Comparison of ENCODE assay signal across 17 cellular contexts in genomic region chr9:100577776-100578448, GRCh38. TPM values are rescaled to one million over a fixed set of nuclear protein-coding genes. Genes with fewer than 3 reads are reported as not detected.
A peak's percentile ranks its signal among the peaks of the same experiment; 100 is the strongest.
DNase-seq lines count a peak whose midpoint lies in the region; ATAC-seq and TF ChIP-seq lines count a peak whose summit lies in the region.
"Had no signal": no experiment of that assay in that cellular context is flagged by ENCODE, and none has a peak within 500 bp of the region (broad histone marks: within the 10 kb centered on the region; RNA-seq: fewer than 3 reads in every experiment).

TSS of gene CAVIN4 (plus strand) at chr9:100578079. CDS start at chr9:100578144, 65 bp downstream.

- TF ChIP-seq CTCF in astrocyte of the spinal cord (IDR thresholded peaks at IDR 0.05; ENCODE audit: low read depth, low read length) (no peak), foreskin fibroblast (IDR thresholded peaks at IDR 0.05; ENCODE audit: low read depth, low read length) (no peak), nephron (IDR thresholded peaks at IDR 0.05; ENCODE audit: unreplicated experiment in 3 of 3) (no peak), BE2C (IDR thresholded peaks at IDR 0.05; ENCODE audit: low read depth, low read length) (no peak)

- peaks cover 50% of the 10 kb centered on the region for H3K4me1 Mint-ChIP-seq in nephron
- H3K4me1 Mint-ChIP-seq: GM23338, T-cell had no signal

- ATAC-seq in activated CD4-positive, CD25-positive, alpha-beta regulatory T cell treated with anti-CD3 and anti-CD28 coated beads, Interleukin-2, amount 50 U/mL, for 24 hours = no peak
- ATAC-seq: activated CD8-positive, alpha-beta T cell treated with anti-CD3 and anti-CD28 coated beads, Interleukin-2, amount 10 ng/mL, durations not matched to agents 7 days and 5 days; GM23338; left lobe of liver; pancreas; stimulated activated naive CD8-positive, alpha-beta T cell treated with anti-CD3 and anti-CD28 coated beads, Interleukin-15, Interleukin-2, amounts not matched to agents 100 U/mL and 50 U/mL, for 24 hours; T-cell had no signal

- H3K27me3 Mint-ChIP-seq in nephron (ENCODE audit: low read depth) = no peaks in the 10 kb centered on the region

- H3K27ac Mint-ChIP-seq in nephron = peak within 1 kb of the TSS; percentile 11 to 74 (median 33)
- H3K27ac Mint-ChIP-seq: activated CD8-positive, alpha-beta T cell treated with anti-CD3 and anti-CD28 coated beads, Interleukin-2, amount 10 ng/mL, durations not matched to agents 7 days and 5 days; GM23338; T-cell had no signal

- H3K27me3 ChIP-seq in BE2C = no peaks in the 10 kb centered on the region
- H3K27me3 ChIP-seq: pancreas had no signal

- no peak within 1 kb of the TSS for H3K4me3 ChIP-seq in astrocyte of the spinal cord (ENCODE audit: low read depth, low read length)
- no peak within 1 kb of the TSS for H3K4me3 ChIP-seq in foreskin fibroblast (ENCODE audit: low read depth in 1 of 2, low read length in 2 of 2)
- H3K4me3 ChIP-seq in BE2C (ENCODE audit: low read depth, low read length) = no peak within 1 kb of the TSS
- H3K4me3 ChIP-seq: GM23338, pancreas had no signal

- H3K9me3 ChIP-seq in BE2C = no peaks in the 10 kb centered on the region
- H3K9me3 ChIP-seq: pancreas had no signal

- in situ Hi-C loops in astrocyte of the spinal cord (cut with HindIII; ENCODE audit: low sequenced_read_pairs) = no loop called here

- no peaks in the 10 kb centered on the region for H3K9me3 Mint-ChIP-seq in nephron
- H3K9me3 Mint-ChIP-seq: GM23338, T-cell had no signal

- peaks cover 9% of the 10 kb centered on the region for H3K4me1 ChIP-seq in BE2C
- H3K4me1 ChIP-seq: pancreas had no signal

- DNase-seq in AG08395 (ENCODE audit: low spot score) (peak; percentile 34), astrocyte of the spinal cord (ENCODE audit: low read depth, low spot score) (peak; percentile 36), foreskin fibroblast (peak; percentile 51 to 79), BE2C (no peak), NCI-H345 treated with DMSO at 0.1 percent for 48 hours (lab: John Stamatoyannopoulos, UW; ENCODE audit: unreplicated experiment) (no peak), iPS-NIHi11 (ENCODE audit: low spot score) (no peak)
- DNase-seq: activated CD8-positive, alpha-beta T cell treated with anti-CD3 and anti-CD28 coated beads, Interleukin-2, amount 10 ng/mL, durations not matched to agents 7 days and 5 days; DMS153; NCI-H1930; NCI-H510A treated with DMSO at 0.1 percent for 48 hours; pancreas; stimulated activated naive CD8-positive, alpha-beta T cell treated with anti-CD3 and anti-CD28 coated beads, Interleukin-15, Interleukin-2, amounts not matched to agents 100 U/mL and 50 U/mL, for 24 hours; T-cell had no signal

- peak within 1 kb of the TSS; percentile 12 to 92 (median 79) for H3K4me3 Mint-ChIP-seq in nephron
- H3K4me3 Mint-ChIP-seq: activated CD8-positive, alpha-beta T cell treated with anti-CD3 and anti-CD28 coated beads, Interleukin-2, amount 10 ng/mL, durations not matched to agents 7 days and 5 days; GM23338; T-cell had no signal

- peaks cover 26% of the 10 kb centered on the region for H3K36me3 Mint-ChIP-seq in nephron (ENCODE audit: low read depth)
- H3K36me3 Mint-ChIP-seq: T-cell had no signal

- no peaks in the 10 kb centered on the region; the same call in 1 of the 2 replicates for H3K36me3 ChIP-seq in BE2C
- H3K36me3 ChIP-seq: pancreas had no signal

RNA-seq across cellular contexts. Expression of gene CAVIN4, which starts in this region (rescaled TPM):
- 1.7 TPM for polyA plus RNA-seq in BE2C (2012; ENCODE audit: insufficient read depth, insufficient read length, low read depth)

Comparison
In these comparisons a context has a peak if more than half of its experiments do, and no peak if none do; other contexts are left out.
1. DNase-seq: peak in AG08395 (single experiment), astrocyte of the spinal cord (single experiment) and foreskin fibroblast (2 of 2); none in BE2C (single experiment), NCI-H345 treated with DMSO at 0.1 percent for 48 hours (single experiment) and iPS-NIHi11 (single experiment).